Comparison of ENCODE assay signal across 11 cellular contexts in the genomic region with DNA sequence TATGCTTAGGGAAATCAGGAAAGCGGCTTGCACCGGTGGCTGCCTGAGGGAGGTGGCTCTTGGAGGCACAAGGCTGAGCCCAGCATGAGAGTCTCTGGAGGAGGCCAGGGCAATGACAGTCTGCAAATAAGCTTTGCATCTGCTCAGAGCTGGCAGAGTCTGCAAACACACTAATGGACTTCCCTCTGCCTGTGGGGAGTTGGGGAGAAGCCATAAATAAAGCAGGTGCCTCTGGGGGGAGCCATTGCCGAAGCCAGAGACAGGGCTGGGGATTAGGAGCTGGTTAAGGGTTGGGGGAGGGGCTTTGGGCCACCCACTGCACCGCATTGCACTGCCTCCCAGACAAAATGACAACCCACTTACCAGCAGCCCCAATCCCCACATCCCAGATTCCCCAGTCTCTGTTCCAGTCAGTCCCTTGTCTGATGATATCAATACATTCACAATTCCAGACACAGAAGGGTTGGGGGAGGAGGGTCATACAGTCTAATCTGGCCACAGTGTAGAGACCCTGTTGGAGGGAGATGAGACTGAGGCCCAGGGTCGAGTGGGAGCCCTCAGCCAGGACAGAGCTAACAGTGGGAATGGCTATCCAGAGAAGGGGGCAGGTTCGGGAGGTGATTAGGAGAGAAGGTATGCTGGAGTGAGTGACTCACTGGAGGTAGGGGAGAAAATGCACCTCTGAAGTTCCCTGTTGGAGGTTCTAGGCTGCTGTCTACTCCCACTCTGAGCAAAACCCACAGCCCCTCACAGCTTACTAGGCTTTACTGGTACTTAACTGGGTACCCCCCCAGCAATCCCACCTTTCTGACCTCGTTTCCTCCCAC. TPM values are rescaled to one million over a fixed set of nuclear protein-coding genes. Genes with fewer than 3 reads are reported as not detected.
DNase-seq lines count a peak whose midpoint lies in the region; ATAC-seq and TF ChIP-seq lines count a peak whose summit lies in the region.
"Had no signal": no experiment of that assay in that cellular context is flagged by ENCODE, and none has a peak within 500 bp of the region (broad histone marks: within the 10 kb centered on the region; RNA-seq: fewer than 3 reads in every experiment).

No MANE protein-coding gene starts in this region.

- no peak overlapping the region for H4K5ac ChIP-seq in mesendoderm (ENCODE audit: low read length)

- no peak overlapping the region for H3K27ac ChIP-seq in Panc1 (ENCODE audit: low read length)
- no peak overlapping the region for H3K27ac ChIP-seq in mesendoderm (ENCODE audit: low read depth, low read length)
- no peak overlapping the region for H3K27ac ChIP-seq in upper lobe of left lung

- H3K56ac ChIP-seq in mesendoderm (ENCODE audit: low read length), result no peak overlapping the region

- H3K4me3 ChIP-seq in GM12864 (ENCODE audit: low read depth, low read length) (no peak overlapping the region), Panc1 (ENCODE audit: low read depth in 2 of 2, low read length in 2 of 2) (no peak overlapping the region), mesendoderm (ENCODE audit: low read length) (no peak overlapping the region), upper lobe of left lung (no peak overlapping the region)

- peak; percentile 34 for TF ChIP-seq CTCF in GM12864 (IDR thresholded peaks at IDR 0.05; ENCODE audit: low read depth, low read length, missing control alignments)
- TF ChIP-seq CTCF in Panc1 (IDR thresholded peaks at IDR 0.05), result no peak
- TF ChIP-seq CTCF in upper lobe of left lung (IDR thresholded peaks at IDR 0.05), result no peak

- BruUV-seq in Panc1 (replicated peaks; lab: Mats Ljungman, UMichigan), result no TSS peak

- H3K79me2 ChIP-seq in mesendoderm (ENCODE audit: control insufficient read depth, insufficient read depth, low read length), result no peaks in the 10 kb centered on the region

- H3K9ac ChIP-seq in mesendoderm (ENCODE audit: low read length), result no peak overlapping the region

- H2BK5ac ChIP-seq in mesendoderm (ENCODE audit: low read length), result no peak overlapping the region

- no peak overlapping the region for H3K23ac ChIP-seq in mesendoderm (ENCODE audit: low read length)

- H3K4me1 ChIP-seq in Panc1 (ENCODE audit: control insufficient read depth, insufficient read depth, low read length) (peaks cover 4% of the 10 kb centered on the region), mesendoderm (ENCODE audit: control insufficient read depth, low read depth, low read length) (no peaks in the 10 kb centered on the region), upper lobe of left lung (no peaks in the 10 kb centered on the region)

- ATAC-seq in Panc1 (peak; percentile 80), upper lobe of left lung (ENCODE audit: low FRiP score in 2 of 2) (no peak), GM18517 (IDR thresholded peaks at IDR 0.05; ENCODE audit: unreplicated experiment) (no peak), GM18505 (IDR thresholded peaks at IDR 0.05; ENCODE audit: unreplicated experiment) (no peak)

- no peak overlapping the region for H4K8ac ChIP-seq in mesendoderm (ENCODE audit: low read depth, low read length)

- TF ChIP-seq EP300 in upper lobe of left lung (IDR thresholded peaks at IDR 0.05), result no peak

- H3K4ac ChIP-seq in mesendoderm (ENCODE audit: low read depth, low read length), result no peak overlapping the region

- H3K9me3 ChIP-seq in Panc1 (ENCODE audit: control insufficient read depth, insufficient read depth, low read depth, low read length) (no peaks in the 10 kb centered on the region), upper lobe of left lung (no peaks in the 10 kb centered on the region)

- POLR2A ChIA-PET in Panc1 (lab: Charles Lee), result no interaction called here

- H3K4me2 ChIP-seq in mesendoderm (ENCODE audit: low read length), result no peak overlapping the region

- intact Hi-C loops in Panc1 (cut with micrococcal nuclease; ENCODE audit: unreplicated experiment), result no loop called here

- DNase-seq in GM12864 (ENCODE audit: low read depth) (no peak), M059J (ENCODE audit: low read depth) (peak; percentile 57), Panc1 (ENCODE audit: low read depth, low spot score) (no peak), mesendoderm (peak; percentile 79), upper lobe of left lung (no peak)
- no peak for DNase-seq in activated CD8-positive, alpha-beta memory T cell treated with anti-CD3 and anti-CD28 coated beads for 24 hours
- DNase-seq: activated naive CD4-positive, alpha-beta T cell; natural killer cell; T-helper 1 cell had no signal

- no CpG with 5 or more reads among the region's 7 CpGs for WGBS in mesendoderm (ENCODE audit: extremely low coverage, insufficient coverage, low lambda C conversion rate)
- WGBS in upper lobe of left lung, 2 donors, result 38 to 44% methylated on average over 5 to 7 of the region's 7 CpGs

- H3K36me3 ChIP-seq in Panc1 (ENCODE audit: control insufficient read depth, insufficient read depth, low read length), result no peaks in the 10 kb centered on the region
- H3K36me3 ChIP-seq in mesendoderm (ENCODE audit: control insufficient read depth, insufficient read depth, low read length), result no peaks in the 10 kb centered on the region
- H3K36me3 ChIP-seq in upper lobe of left lung, result no peaks in the 10 kb centered on the region

- no peak for TF ChIP-seq POLR2A in upper lobe of left lung (IDR thresholded peaks at IDR 0.05)
- TF ChIP-seq POLR2A in GM18505 (IDR thresholded peaks at IDR 0.05; ENCODE audit: borderline replicate concordance, extremely low read depth, insufficient read depth, insufficient read length), result no peak

- H3K18ac ChIP-seq in mesendoderm (ENCODE audit: low read length), result no peak overlapping the region

- in situ Hi-C loops in Panc1 (cut with HindIII; ENCODE audit: low pct_unique_long_range_greater_than_20kb, low sequenced_read_pairs), result no loop called here

- no peaks in the 10 kb centered on the region for H3K79me1 ChIP-seq in mesendoderm (ENCODE audit: low read length)

- no peak overlapping the region for H2AK5ac ChIP-seq in mesendoderm (ENCODE audit: low read length)

- H2BK15ac ChIP-seq in mesendoderm (replicated peaks; ENCODE audit: low read depth), result no peak overlapping the region

- H3K27me3 ChIP-seq in Panc1 (ENCODE audit: control insufficient read depth, insufficient read depth, low read length) (peaks cover 7% of the 10 kb centered on the region), mesendoderm (ENCODE audit: insufficient read depth, low read length, poor library complexity) (peaks cover 23% of the 10 kb centered on the region), upper lobe of left lung (peaks cover 0 to 11% (median 4%) of the 10 kb centered on the region in 4 donors)

- no peak overlapping the region for H2BK120ac ChIP-seq in mesendoderm (ENCODE audit: low read depth, low read length)

- CTCF ChIA-PET in Panc1 (lab: Charles Lee), result interaction anchor here (0.7 kb wide), 1 partner anchor 118 kb away, joined by 9 read pairs; no protein-coding TSS in a partner anchor

RNA-seq across cellular contexts. Expression of a gene that starts 53.7 kb away (rescaled TPM):
- not detected in 2 replicates for total RNA-seq in M059J (2014; rRNA removed; shearing (Covaris generic))
- total RNA-seq in Panc1 (2021; ENCODE audit: unreplicated experiment) (0.39 TPM), upper lobe of left lung (under 1 TPM in 5 of 6 donors, not detected in 1; under 0.01 to 0.64 (median 0.43) TPM)
- polyA plus RNA-seq in Panc1 (2012; ENCODE audit: insufficient read length), result 0.05 TPM
- polyA plus RNA-seq in mesendoderm (2013, experiment 1 of 2), result 0.06 TPM
- 0.08 TPM for polyA plus RNA-seq in mesendoderm (2013, experiment 2 of 2)

Comparison
In these comparisons a context has a peak if more than half of its experiments do, and no peak if none do; other contexts are left out.
1. DNase-seq: peak in M059J (single experiment) and mesendoderm (single experiment); none in GM12864 (single experiment), Panc1 (single experiment), upper lobe of left lung (0 of 2) and activated CD8-positive, alpha-beta memory T cell treated with anti-CD3 and anti-CD28 coated beads for 24 hours (single experiment).